ENCODE assay signal across 12 cellular contexts in the genomic region with DNA sequence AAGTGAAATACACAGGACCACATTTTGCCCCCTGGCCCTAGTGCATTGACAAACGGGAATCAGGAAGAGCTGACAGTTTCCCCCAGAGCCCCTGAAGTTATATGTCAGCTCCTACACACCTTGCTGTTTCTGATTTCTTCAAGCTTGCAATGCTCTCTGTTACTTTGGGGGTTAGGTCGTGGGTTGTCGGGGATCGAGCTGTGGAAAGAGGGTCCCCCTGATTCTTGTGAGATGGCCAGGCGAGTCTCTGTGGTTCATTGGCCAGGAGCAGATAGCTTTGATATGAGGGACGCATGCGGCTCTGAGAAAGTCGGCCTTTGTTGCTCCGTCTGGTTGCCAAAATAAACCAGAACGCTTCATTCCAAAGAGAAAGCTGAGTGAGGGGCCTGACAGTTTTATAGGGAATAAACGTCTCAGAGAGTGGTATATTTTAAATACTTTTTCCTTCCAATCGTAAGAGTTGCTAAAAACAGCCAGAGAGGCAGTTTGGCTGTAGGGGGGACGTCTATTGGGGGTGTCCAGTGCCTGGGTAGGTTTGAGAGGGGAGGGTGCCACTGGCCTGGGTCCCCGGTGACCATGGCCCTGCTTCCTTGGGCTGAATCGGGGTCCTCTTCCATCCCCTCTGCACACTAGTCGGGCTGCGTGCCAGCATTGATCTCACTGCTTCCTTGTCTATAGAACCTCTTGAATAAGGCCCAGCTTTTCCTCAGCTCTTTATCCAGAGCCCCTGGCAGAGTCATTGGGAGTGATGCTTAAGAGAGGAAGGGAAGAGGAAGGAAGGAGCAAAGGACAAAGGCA. TPM values are rescaled to one million over a fixed set of nuclear protein-coding genes. Genes with fewer than 3 reads are reported as not detected.
DNase-seq lines count a peak whose midpoint lies in the region; ATAC-seq and TF ChIP-seq lines count a peak whose summit lies in the region.
"Had no signal": no experiment of that assay in that cellular context is flagged by ENCODE, and none has a peak within 500 bp of the region (broad histone marks: within the 10 kb centered on the region; RNA-seq: fewer than 3 reads in every experiment).

No MANE protein-coding gene starts in this region.

- TF ChIP-seq CTCF in gastroesophageal sphincter (IDR thresholded peaks at IDR 0.05), result no peak

- WGBS in gastroesophageal sphincter (ENCODE audit: low coverage in 1 of 2), 2 donors, result 33 to 52% methylated on average over 11 to 12 of the region's 17 CpGs

- no peaks in the 10 kb centered on the region for H3K27me3 Mint-ChIP-seq in activated naive CD4-positive, alpha-beta T cell treated with anti-CD3 and anti-CD28 coated beads, Interleukin-2, amount 10 ng/mL, durations not matched to agents 7 days and 5 days
- no peaks in the 10 kb centered on the region for H3K27me3 Mint-ChIP-seq in activated CD8-positive, alpha-beta T cell treated with anti-CD3 and anti-CD28 coated beads, Interleukin-2, amount 10 ng/mL, durations not matched to agents 7 days and 5 days (ENCODE audit: low read depth)
- H3K27me3 Mint-ChIP-seq in stimulated activated memory B cell treated with anti-CD40 and anti-IgM and Interleukin-4, amounts not matched to agents 10 μg/mL and 1 μg/mL and 100 μg/mL, for 72 hours, result no peaks in the 10 kb centered on the region
- H3K27me3 Mint-ChIP-seq: IgD-negative memory B cell had no signal

- no peak for TF ChIP-seq EP300 in gastroesophageal sphincter (IDR thresholded peaks at IDR 0.05)

- no peak for ATAC-seq in activated CD8-positive, alpha-beta T cell treated with anti-CD3 and anti-CD28 coated beads, Interleukin-2, amount 10 ng/mL, durations not matched to agents 7 days and 5 days
- ATAC-seq in gastroesophageal sphincter (no peak), HG02885 (IDR thresholded peaks at IDR 0.05; ENCODE audit: poor library complexity, unreplicated experiment) (no peak), GM21737 (IDR thresholded peaks at IDR 0.05; ENCODE audit: unreplicated experiment) (no peak)
- ATAC-seq in stimulated activated memory B cell treated with anti-CD40 and anti-IgM and Interleukin-4, amounts not matched to agents 10 μg/mL and 1 μg/mL and 100 μg/mL, for 72 hours, result no peak
- ATAC-seq: esophagus mucosa had no signal

- CTCF ChIA-PET in activated naive CD4-positive, alpha-beta T cell treated with anti-CD3 and anti-CD28 coated beads, Interleukin-2, amount 10 ng/mL, durations not matched to agents 7 days and 5 days (lab: Charles Lee), result interaction anchor here (0.9 to 3.9 kb wide), 3 partner anchors 9 to 407 kb away, joined by 4 to 22 read pairs (median 5); no protein-coding TSS in a partner anchor
- CTCF ChIA-PET in activated CD8-positive, alpha-beta T cell treated with anti-CD3 and anti-CD28 coated beads, Interleukin-2, amount 10 ng/mL, durations not matched to agents 7 days and 5 days (lab: Charles Lee), result interaction anchor here (1.2 to 10.3 kb wide), 6 partner anchors 9 to 408 kb away, joined by 3 to 79 read pairs (median 4); no protein-coding TSS in a partner anchor

- H3K9me3 Mint-ChIP-seq in activated naive CD4-positive, alpha-beta T cell treated with anti-CD3 and anti-CD28 coated beads, Interleukin-2, amount 10 ng/mL, durations not matched to agents 7 days and 5 days, result no peaks in the 10 kb centered on the region
- H3K9me3 Mint-ChIP-seq in activated CD8-positive, alpha-beta T cell treated with anti-CD3 and anti-CD28 coated beads, Interleukin-2, amount 10 ng/mL, durations not matched to agents 7 days and 5 days (ENCODE audit: insufficient read depth), result no peaks in the 10 kb centered on the region
- no peaks in the 10 kb centered on the region for H3K9me3 Mint-ChIP-seq in stimulated activated memory B cell treated with anti-CD40 and anti-IgM and Interleukin-4, amounts not matched to agents 10 μg/mL and 1 μg/mL and 100 μg/mL, for 72 hours
- H3K9me3 Mint-ChIP-seq: IgD-negative memory B cell had no signal

- H3K4me3 Mint-ChIP-seq in activated naive CD4-positive, alpha-beta T cell treated with anti-CD3 and anti-CD28 coated beads, Interleukin-2, amount 10 ng/mL, durations not matched to agents 7 days and 5 days, result no peak overlapping the region
- peak overlapping the region; percentile 16 for H3K4me3 Mint-ChIP-seq in activated CD8-positive, alpha-beta T cell treated with anti-CD3 and anti-CD28 coated beads, Interleukin-2, amount 10 ng/mL, durations not matched to agents 7 days and 5 days
- no peak overlapping the region for H3K4me3 Mint-ChIP-seq in stimulated activated memory B cell treated with anti-CD40 and anti-IgM and Interleukin-4, amounts not matched to agents 10 μg/mL and 1 μg/mL and 100 μg/mL, for 72 hours
- H3K4me3 Mint-ChIP-seq: IgD-negative memory B cell had no signal

- peaks cover 84% of the 10 kb centered on the region for H3K36me3 Mint-ChIP-seq in activated naive CD4-positive, alpha-beta T cell treated with anti-CD3 and anti-CD28 coated beads, Interleukin-2, amount 10 ng/mL, durations not matched to agents 7 days and 5 days
- peaks cover 89% of the 10 kb centered on the region for H3K36me3 Mint-ChIP-seq in activated CD8-positive, alpha-beta T cell treated with anti-CD3 and anti-CD28 coated beads, Interleukin-2, amount 10 ng/mL, durations not matched to agents 7 days and 5 days (ENCODE audit: low read depth)
- peaks cover 80% of the 10 kb centered on the region for H3K36me3 Mint-ChIP-seq in stimulated activated memory B cell treated with anti-CD40 and anti-IgM and Interleukin-4, amounts not matched to agents 10 μg/mL and 1 μg/mL and 100 μg/mL, for 72 hours

- POLR2A ChIA-PET in activated CD8-positive, alpha-beta T cell treated with anti-CD3 and anti-CD28 coated beads, Interleukin-2, amount 10 ng/mL, durations not matched to agents 7 days and 5 days (lab: Charles Lee), result interaction anchor here (0.5 to 2.3 kb wide), 4 partner anchors 9 to 182 kb away, joined by 3 to 10 read pairs (median 4); no protein-coding TSS in a partner anchor

- peak overlapping the region; percentile 45 for H3K27ac Mint-ChIP-seq in activated naive CD4-positive, alpha-beta T cell treated with anti-CD3 and anti-CD28 coated beads, Interleukin-2, amount 10 ng/mL, durations not matched to agents 7 days and 5 days
- peak overlapping the region; percentile 94 for H3K27ac Mint-ChIP-seq in activated CD8-positive, alpha-beta T cell treated with anti-CD3 and anti-CD28 coated beads, Interleukin-2, amount 10 ng/mL, durations not matched to agents 7 days and 5 days
- H3K27ac Mint-ChIP-seq in stimulated activated memory B cell treated with anti-CD40 and anti-IgM and Interleukin-4, amounts not matched to agents 10 μg/mL and 1 μg/mL and 100 μg/mL, for 72 hours, result peak overlapping the region; percentile 78

- peaks cover 78% of the 10 kb centered on the region for H3K4me1 Mint-ChIP-seq in activated naive CD4-positive, alpha-beta T cell treated with anti-CD3 and anti-CD28 coated beads, Interleukin-2, amount 10 ng/mL, durations not matched to agents 7 days and 5 days
- H3K4me1 Mint-ChIP-seq in activated CD8-positive, alpha-beta T cell treated with anti-CD3 and anti-CD28 coated beads, Interleukin-2, amount 10 ng/mL, durations not matched to agents 7 days and 5 days (ENCODE audit: low read depth), result peaks cover 82% of the 10 kb centered on the region
- H3K4me1 Mint-ChIP-seq in stimulated activated memory B cell treated with anti-CD40 and anti-IgM and Interleukin-4, amounts not matched to agents 10 μg/mL and 1 μg/mL and 100 μg/mL, for 72 hours, result peaks cover 57% of the 10 kb centered on the region

- no peak for DNase-seq in activated naive CD4-positive, alpha-beta T cell treated with anti-CD3 and anti-CD28 coated beads, Interleukin-2, amount 10 ng/mL, durations not matched to agents 7 days and 5 days
- DNase-seq in activated naive CD4-positive, alpha-beta T cell treated with Interleukin-2 at 50 U/mL for 16 hours, result no peak
- DNase-seq in activated CD8-positive, alpha-beta T cell treated with anti-CD3 and anti-CD28 coated beads, Interleukin-2, amount 10 ng/mL, durations not matched to agents 7 days and 5 days, result no peak
- no peak for DNase-seq in NCI-H2227 (lab: John Stamatoyannopoulos, UW; ENCODE audit: unreplicated experiment)
- DNase-seq: DMS153, NCI-H1436 treated with DMSO at 0.1 percent for 48 hours had no signal

- no peak overlapping the region for H3K4me3 ChIP-seq in gastroesophageal sphincter

- peak overlapping the region in 3 of 4 donors; percentile 37 to 62 (median 61) for H3K27ac ChIP-seq in gastroesophageal sphincter

- TF ChIP-seq POLR2A in gastroesophageal sphincter (IDR thresholded peaks at IDR 0.05), result no peak

- H3K36me3 ChIP-seq in gastroesophageal sphincter, result peaks cover 0 to 51% of the 10 kb centered on the region in 2 donors

- H3K27me3 ChIP-seq in gastroesophageal sphincter, result no peaks in the 10 kb centered on the region

- H3K4me1 ChIP-seq in gastroesophageal sphincter, result peaks cover 0 to 91% (median 30%) of the 10 kb centered on the region in 3 donors

- H3K9me3 ChIP-seq in gastroesophageal sphincter, result no peaks in the 10 kb centered on the region

RNA-seq across cellular contexts. Expression of gene CCND2, which starts 18.9 kb away (rescaled TPM):
- total RNA-seq in activated CD8-positive, alpha-beta T cell treated with anti-CD3 and anti-CD28 coated beads, Interleukin-2, amount 10 ng/mL, durations not matched to agents 7 days and 5 days, result 100 to 1,000 TPM; 572 to 592 TPM
- 100 to 1,000 TPM; 106 to 149 (median 136) TPM for total RNA-seq in gastroesophageal sphincter

RNA-seq across cellular contexts. Expression of gene TIGAR, which starts 28.5 kb away (rescaled TPM):
- total RNA-seq in activated CD8-positive, alpha-beta T cell treated with anti-CD3 and anti-CD28 coated beads, Interleukin-2, amount 10 ng/mL, durations not matched to agents 7 days and 5 days, result 10 to 100 TPM; 14.7 to 15.8 TPM
- total RNA-seq in gastroesophageal sphincter, result 10 to 100 TPM in 2 of 4 donors, 1 to 10 TPM in 2; 4.6 to 10.5 (median 8.5) TPM
